Comparison of ENCODE assay signal across 23 cellular contexts in the genomic region with DNA sequence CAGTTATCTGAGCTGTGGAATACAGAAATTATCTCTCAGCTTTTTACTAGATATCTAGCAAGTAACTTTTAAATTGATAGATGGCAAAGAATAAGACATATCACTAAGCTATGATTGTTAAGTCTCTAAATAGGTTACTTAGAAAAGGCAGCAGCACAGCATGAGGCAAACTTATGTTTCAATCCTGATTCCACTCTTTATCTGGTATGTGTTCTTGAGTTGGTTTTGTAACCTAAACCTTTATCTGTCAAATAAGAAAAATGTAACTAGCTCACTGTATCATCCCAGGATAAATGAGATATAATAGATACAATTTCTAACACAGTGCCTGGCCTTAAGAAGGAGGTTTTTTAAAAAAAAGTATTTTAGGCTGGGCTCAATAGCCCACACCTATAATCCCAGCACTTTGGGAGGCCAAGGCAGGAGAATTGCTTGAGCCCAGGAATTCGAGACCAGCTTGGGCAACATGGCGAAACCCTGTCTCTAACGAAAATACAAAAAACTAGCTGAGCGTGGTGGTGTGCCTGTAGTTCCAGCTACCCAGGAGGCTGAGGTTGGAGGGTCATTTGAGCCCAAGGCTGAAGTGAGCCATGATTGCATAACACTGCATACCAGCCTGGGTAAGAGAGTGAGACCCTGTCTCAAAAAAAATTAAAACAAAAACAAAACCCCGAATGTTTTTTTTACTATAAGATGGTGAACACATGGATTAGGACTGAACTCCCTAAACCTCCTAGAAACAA.
"Had no signal": no experiment of that assay in that cellular context is flagged by ENCODE, and none has a peak within 500 bp of the region (broad histone marks: within the 10 kb centered on the region; RNA-seq: fewer than 3 reads in every experiment).

No MANE protein-coding gene starts in this region.

- H3K4me3 ChIP-seq: left lung, lower lobe of right lung, ovary, skin epidermis, stomach, thoracic aorta, tibial artery, upper lobe of right lung had no signal

- H3K4me1 ChIP-seq: left lung, lower lobe of right lung, stomach, tibial artery, upper lobe of right lung had no signal

- H3K36me3 ChIP-seq: ovary had no signal

- H3K9me3 ChIP-seq: left lung, lower lobe of right lung, neutrophil, ovary, stomach, thoracic aorta, tibial artery, upper lobe of right lung had no signal

- H3K27ac ChIP-seq: left lung, lower lobe of right lung, neutrophil, ovary, skin epidermis, stomach, thoracic aorta, tibial artery, upper lobe of right lung had no signal

- H3K27me3 ChIP-seq: left lung, neutrophil, ovary, stomach, tibial artery, upper lobe of right lung had no signal

- DNase-seq: hippocampal formation; kidney; left colon; left lung; lower lobe of right lung; mesenchymal stem cell; naive thymus-derived CD8-positive, alpha-beta T cell; occipital lobe; ovary; retina; right cardiac atrium; stimulated activated CD4-positive, alpha-beta T cell treated with anti-CD3 and anti-CD28 coated beads, Interleukin-12 subunit alpha, Interleukin-12 subunit beta, amount 100 ng/mL, for 4 hours; stimulated activated CD4-positive, alpha-beta T cell treated with anti-CD3 and anti-CD28 coated beads, Interleukin-15, amount 100 ng/mL, for 24 hours; stimulated activated CD4-positive, alpha-beta T cell treated with anti-CD3 and anti-CD28 coated beads, Interleukin-2, amount 100 ng/mL, for 24 hours; stimulated activated CD4-positive, alpha-beta T cell treated with anti-CD3 and anti-CD28 coated beads, Interleukin-4, amount 100 ng/mL, for 1 hour; stimulated activated naive B cell treated with anti-CD40 and anti-IgM and Interleukin-4, amounts not matched to agents 10 μg/mL and 1 μg/mL and 100 μg/mL, for 72 hours; stimulated activated naive CD8-positive, alpha-beta T cell treated with anti-CD3 and anti-CD28 coated beads, Interleukin-15, Interleukin-2, amounts not matched to agents 100 U/mL and 50 U/mL, for 24 hours; stomach; tibial artery; upper lobe of right lung had no signal
